Comparison of ENCODE assay signal across 3 cellular contexts in genomic region chr1:34183381-34183780, GRCh38. TPM values are rescaled to one million over a fixed set of nuclear protein-coding genes. Genes with fewer than 3 reads are reported as not detected.
"Had no signal": no experiment of that assay in that cellular context is flagged by ENCODE, and none has a peak within 500 bp of the region (broad histone marks: within the 10 kb centered on the region; RNA-seq: fewer than 3 reads in every experiment).

No MANE protein-coding gene starts in this region.

RNA-seq across cellular contexts. Expression of gene C1orf94, which starts 6.7 kb away (rescaled TPM):
- total RNA-seq: LHCN-M2, MCF 10A, NCI-H460 had no signal

RNA-seq across cellular contexts. Expression of gene CSMD2, which starts 18.4 kb away (rescaled TPM):
- total RNA-seq: LHCN-M2, MCF 10A, NCI-H460 had no signal
